26 cellular contexts compared by ENCODE assay signal in genomic region chr3:195004512-195005250, GRCh38.
DNase-seq lines count a peak whose midpoint lies in the region; ATAC-seq and TF ChIP-seq lines count a peak whose summit lies in the region.
"Had no signal": no experiment of that assay in that cellular context is flagged by ENCODE, and none has a peak within 500 bp of the region (broad histone marks: within the 10 kb centered on the region; RNA-seq: fewer than 3 reads in every experiment).

No MANE protein-coding gene starts in this region.

- no peak overlapping the region for H3K9ac ChIP-seq in colonic mucosa (ENCODE audit: low read depth in 2 of 2, low read length in 2 of 2)

- H3K4me3 ChIP-seq in right atrium auricular region (no peak overlapping the region), left ventricle myocardium inferior (no peak overlapping the region), colonic mucosa (no peak overlapping the region)
- H3K4me3 ChIP-seq: GM12878, K562 had no signal

- TF ChIP-seq CTCF in right atrium auricular region (IDR thresholded peaks at IDR 0.05) (no peak), left ventricle myocardium inferior (IDR thresholded peaks at IDR 0.05; ENCODE audit: borderline replicate concordance) (no peak), colonic mucosa (IDR thresholded peaks at IDR 0.05) (no peak)

- H3K36me3 ChIP-seq in right atrium auricular region (no peaks in the 10 kb centered on the region), left ventricle myocardium inferior (no peaks in the 10 kb centered on the region), colonic mucosa (no peaks in the 10 kb centered on the region)

- peaks cover 0 to 22% of the 10 kb centered on the region in 2 donors for H3K4me1 ChIP-seq in right atrium auricular region
- H3K4me1 ChIP-seq in left ventricle myocardium inferior, result peaks cover 22% of the 10 kb centered on the region
- no peaks in the 10 kb centered on the region for H3K4me1 ChIP-seq in colonic mucosa

- no peaks in the 10 kb centered on the region for H3K9me3 ChIP-seq in right atrium auricular region
- H3K9me3 ChIP-seq in left ventricle myocardium inferior (replicated peaks), result no peaks in the 10 kb centered on the region
- no peaks in the 10 kb centered on the region for H3K9me3 ChIP-seq in colonic mucosa

- DNase-seq in right atrium auricular region (ENCODE audit: low spot score) (peak; percentile 50), left ventricle myocardium inferior (no peak), colonic mucosa (peak; percentile 8), left lobe of liver (ENCODE audit: low spot score) (peak; percentile 37), ureter (ENCODE audit: low spot score) (peak; percentile 29), pons (ENCODE audit: low spot score) (no peak)
- DNase-seq: CD8-positive, alpha-beta memory T cell; DMS 273 treated with DMSO at 0.1 percent for 48 hours; DMS79; EL; GDM1; HCEC 1CT; Kasumi-1; NCI-H1105; NCI-H1436 treated with DMSO at 0.1 percent for 48 hours; NCI-H2029; NCI-H446 treated with DMSO at 0.1 percent for 48 hours; NCI-H526; NCI-H82; NK-92 treated with Interleukin-12 subunit alpha and Interleukin-12 subunit beta, amount 100 ng/mL, for 24 hours; RPMI8226; SHP77 treated with DMSO at 0.1 percent for 48 hours had no signal

- H3K27ac ChIP-seq in right atrium auricular region, result no peak overlapping the region
- H3K27ac ChIP-seq in left ventricle myocardium inferior (replicated peaks), result no peak overlapping the region
- no peak overlapping the region for H3K27ac ChIP-seq in colonic mucosa

- intact Hi-C loops in left ventricle myocardium inferior (cut with micrococcal nuclease) (loop anchor here (5.0 kb wide), 1 partner anchor 103 kb away; no protein-coding TSS in a partner anchor), colonic mucosa (cut with DNase I) (no loop called here)

- no peaks in the 10 kb centered on the region for H3K27me3 ChIP-seq in right atrium auricular region
- H3K27me3 ChIP-seq in left ventricle myocardium inferior (ENCODE audit: low read depth), result no peaks in the 10 kb centered on the region
- no peaks in the 10 kb centered on the region for H3K27me3 ChIP-seq in colonic mucosa

- ATAC-seq in left lobe of liver (no peak), HG03378 (IDR thresholded peaks at IDR 0.05; ENCODE audit: unreplicated experiment) (no peak), HG03039 (IDR thresholded peaks at IDR 0.05; ENCODE audit: unreplicated experiment) (no peak)
- ATAC-seq: GM12878, K562 had no signal

Comparison
In these comparisons a context has a peak if more than half of its experiments do, and no peak if none do; other contexts are left out.
1. DNase-seq: peak in right atrium auricular region (single experiment), colonic mucosa (single experiment), left lobe of liver (single experiment) and ureter (single experiment); none in left ventricle myocardium inferior (single experiment) and pons (single experiment).